15 cellular contexts compared by ENCODE assay signal in genomic region chr14:58701576-58701975, GRCh38.
DNase-seq lines count a peak whose midpoint lies in the region; ATAC-seq and TF ChIP-seq lines count a peak whose summit lies in the region.
"Had no signal": no experiment of that assay in that cellular context is flagged by ENCODE, and none has a peak within 500 bp of the region (broad histone marks: within the 10 kb centered on the region; RNA-seq: fewer than 3 reads in every experiment).

No MANE protein-coding gene starts in this region.

- H4K20me1 ChIP-seq in smooth muscle cell (ENCODE audit: low read depth) = no peaks in the 10 kb centered on the region

- H3K9ac ChIP-seq in smooth muscle cell (ENCODE audit: low read depth) = no peak overlapping the region
- H3K9ac ChIP-seq: GM23248 had no signal

- H3K36me3 ChIP-seq in right atrium auricular region (no peaks in the 10 kb centered on the region), smooth muscle cell (ENCODE audit: low read depth) (no peaks in the 10 kb centered on the region)
- H3K36me3 ChIP-seq: BE2C had no signal

- H3K9me3 ChIP-seq in right cardiac atrium (ENCODE audit: control insufficient read depth, low read length) = no peaks in the 10 kb centered on the region
- H3K9me3 ChIP-seq in right atrium auricular region = no peaks in the 10 kb centered on the region
- no peaks in the 10 kb centered on the region for H3K9me3 ChIP-seq in smooth muscle cell (replicated peaks; ENCODE audit: low read depth)
- H3K9me3 ChIP-seq: BE2C had no signal

- no peaks in the 10 kb centered on the region for H3F3A ChIP-seq in smooth muscle cell (ENCODE audit: low read depth)

- ATAC-seq in right cardiac atrium (peak; percentile 34 to 53), GM21360 (IDR thresholded peaks at IDR 0.05; ENCODE audit: unreplicated experiment) (no peak)
- ATAC-seq: HCT116 had no signal

- intact Hi-C loops in right cardiac atrium (cut with DNase I) = no loop called here

- H3K4me1 ChIP-seq in right cardiac atrium (ENCODE audit: control insufficient read depth, insufficient read depth, low read length) = peaks cover 3% of the 10 kb centered on the region
- H3K4me1 ChIP-seq in right atrium auricular region = no peaks in the 10 kb centered on the region
- peaks cover 7% of the 10 kb centered on the region for H3K4me1 ChIP-seq in smooth muscle cell (ENCODE audit: low read depth)

- H2AFZ ChIP-seq in smooth muscle cell (ENCODE audit: low read depth) = peak overlapping the region; percentile 31
- H2AFZ ChIP-seq: GM23248 had no signal

- no peak overlapping the region for H3K4me2 ChIP-seq in smooth muscle cell

- H3K79me2 ChIP-seq in smooth muscle cell (ENCODE audit: low read depth) = no peaks in the 10 kb centered on the region

- H3K27me3 ChIP-seq in right cardiac atrium (ENCODE audit: control insufficient read depth, insufficient read depth) (no peaks in the 10 kb centered on the region), right atrium auricular region (no peaks in the 10 kb centered on the region), smooth muscle cell (ENCODE audit: low read depth) (no peaks in the 10 kb centered on the region)
- H3K27me3 ChIP-seq: BE2C had no signal

- TF ChIP-seq CTCF in right atrium auricular region (IDR thresholded peaks at IDR 0.05) (no peak), coronary artery (IDR thresholded peaks at IDR 0.05) (no peak), smooth muscle cell (IDR thresholded peaks at IDR 0.05; ENCODE audit: borderline replicate concordance, insufficient read depth, poor library complexity, severe bottlenecking) (no peak)

- H3K4me3 ChIP-seq in right cardiac atrium (ENCODE audit: low read length) (no peak overlapping the region), right atrium auricular region (no peak overlapping the region), coronary artery (no peak overlapping the region), smooth muscle cell (no peak overlapping the region)
- H3K4me3 ChIP-seq: GM23248 had no signal

- no peak for DNase-seq in right cardiac atrium
- no peak for DNase-seq in right atrium auricular region (ENCODE audit: low spot score)
- no peak for DNase-seq in coronary artery (ENCODE audit: low spot score)
- DNase-seq in smooth muscle cell (lab: John Stamatoyannopoulos, UW; ENCODE audit: unreplicated experiment) = no peak
- no peak for DNase-seq in NCI-H526 (lab: John Stamatoyannopoulos, UW)
- DNase-seq in globus pallidus (ENCODE audit: low spot score) = no peak
- DNase-seq: BE2C; CD4-positive, alpha-beta memory T cell; DMS53; GF-D8; GM23248 had no signal

- H3K27ac ChIP-seq in right cardiac atrium (ENCODE audit: low read length) = no peak overlapping the region
- no peak overlapping the region for H3K27ac ChIP-seq in right atrium auricular region
- H3K27ac ChIP-seq in coronary artery = peak overlapping the region; percentile 1 to 50
- no peak overlapping the region for H3K27ac ChIP-seq in smooth muscle cell (ENCODE audit: low read depth)
- H3K27ac ChIP-seq: C4-2B, GM23248, HL-60 had no signal

Comparison
In these comparisons a context has a peak if more than half of its experiments do, and no peak if none do; other contexts are left out.
1. H3K27ac ChIP-seq: peak in coronary artery (2 of 2); none in right cardiac atrium (single experiment), right atrium auricular region (0 of 2) and smooth muscle cell (single experiment).